1 cellular context compared by ENCODE assay signal in genomic region chr2:21501344-21502027, GRCh38.
TF ChIP-seq lines count a peak whose summit lies in the region.

No MANE protein-coding gene starts in this region.

TF ChIP-seq in IMR-90, 13 proteins besides CTCF, POLR2A, EP300 and RAD21:
- TF ChIP-seq RCOR1 (IDR thresholded peaks at IDR 0.05; ENCODE audit: insufficient replicate concordance, low read length): no peak
- no peak for TF ChIP-seq CEBPB (IDR thresholded peaks at IDR 0.05; ENCODE audit: low read depth, low read length)
- TF ChIP-seq, protein P1, sequence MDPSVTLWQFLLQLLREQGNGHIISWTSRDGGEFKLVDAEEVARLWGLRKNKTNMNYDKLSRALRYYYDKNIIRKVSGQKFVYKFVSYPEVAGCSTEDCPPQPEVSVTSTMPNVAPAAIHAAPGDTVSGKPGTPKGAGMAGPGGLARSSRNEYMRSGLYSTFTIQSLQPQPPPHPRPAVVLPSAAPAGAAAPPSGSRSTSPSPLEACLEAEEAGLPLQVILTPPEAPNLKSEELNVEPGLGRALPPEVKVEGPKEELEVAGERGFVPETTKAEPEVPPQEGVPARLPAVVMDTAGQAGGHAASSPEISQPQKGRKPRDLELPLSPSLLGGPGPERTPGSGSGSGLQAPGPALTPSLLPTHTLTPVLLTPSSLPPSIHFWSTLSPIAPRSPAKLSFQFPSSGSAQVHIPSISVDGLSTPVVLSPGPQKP (IDR thresholded peaks at IDR 0.05; ENCODE audit: borderline replicate concordance, low read depth, low read length): no peak
- TF ChIP-seq NFE2L2 (IDR thresholded peaks at IDR 0.05; ENCODE audit: low read depth, low read length): no peak
- no peak for TF ChIP-seq RFX5 (IDR thresholded peaks at IDR 0.05; ENCODE audit: low read depth, low read length)
- no peak for TF ChIP-seq CHD1 (IDR thresholded peaks at IDR 0.05; ENCODE audit: low read depth, low read length)
- TF ChIP-seq, protein P2, sequence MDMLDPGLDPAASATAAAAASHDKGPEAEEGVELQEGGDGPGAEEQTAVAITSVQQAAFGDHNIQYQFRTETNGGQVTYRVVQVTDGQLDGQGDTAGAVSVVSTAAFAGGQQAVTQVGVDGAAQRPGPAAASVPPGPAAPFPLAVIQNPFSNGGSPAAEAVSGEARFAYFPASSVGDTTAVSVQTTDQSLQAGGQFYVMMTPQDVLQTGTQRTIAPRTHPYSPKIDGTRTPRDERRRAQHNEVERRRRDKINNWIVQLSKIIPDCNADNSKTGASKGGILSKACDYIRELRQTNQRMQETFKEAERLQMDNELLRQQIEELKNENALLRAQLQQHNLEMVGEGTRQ (IDR thresholded peaks at IDR 0.05; ENCODE audit: low read depth, low read length): no peak
- TF ChIP-seq FOS (IDR thresholded peaks at IDR 0.05; ENCODE audit: low read depth, low read length): no peak
- TF ChIP-seq MAZ (IDR thresholded peaks at IDR 0.05; ENCODE audit: borderline replicate concordance, low read depth, low read length): no peak
- no peak for TF ChIP-seq MAFK (IDR thresholded peaks at IDR 0.05; ENCODE audit: low read depth, low read length)
- TF ChIP-seq BHLHE40 (IDR thresholded peaks at IDR 0.05; ENCODE audit: low read depth, low read length): no peak
- TF ChIP-seq SMC3 (IDR thresholded peaks at IDR 0.05; ENCODE audit: low read depth, low read length): no peak
- TF ChIP-seq MXI1 (IDR thresholded peaks at IDR 0.05; ENCODE audit: borderline replicate concordance, low read depth, low read length): no peak
